ENCODE assay signal across 1 cellular context in the genomic region with DNA sequence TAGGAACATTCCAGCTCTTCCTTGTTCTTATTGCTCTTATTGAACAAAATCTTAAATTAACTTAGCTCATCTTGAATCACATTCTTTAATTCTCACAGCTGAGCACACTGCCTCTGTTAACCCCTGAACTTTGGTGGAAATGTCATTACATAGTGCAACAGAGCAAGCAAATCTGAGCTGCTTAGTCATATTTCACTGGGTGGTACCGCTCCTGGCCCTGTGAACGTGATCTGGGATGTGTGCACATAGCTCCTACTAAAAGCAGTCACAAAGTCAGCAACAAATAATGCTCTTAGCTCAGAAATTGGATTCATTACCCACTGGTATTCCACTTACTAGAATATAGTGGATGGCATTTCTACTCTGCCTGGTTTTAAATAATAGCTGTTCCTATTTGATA.
TF ChIP-seq lines count a peak whose summit lies in the region.

No MANE protein-coding gene starts in this region.

TF ChIP-seq in HepG2, 621 proteins besides CTCF, POLR2A, EP300 and RAD21:
- TF ChIP-seq, protein P1, sequence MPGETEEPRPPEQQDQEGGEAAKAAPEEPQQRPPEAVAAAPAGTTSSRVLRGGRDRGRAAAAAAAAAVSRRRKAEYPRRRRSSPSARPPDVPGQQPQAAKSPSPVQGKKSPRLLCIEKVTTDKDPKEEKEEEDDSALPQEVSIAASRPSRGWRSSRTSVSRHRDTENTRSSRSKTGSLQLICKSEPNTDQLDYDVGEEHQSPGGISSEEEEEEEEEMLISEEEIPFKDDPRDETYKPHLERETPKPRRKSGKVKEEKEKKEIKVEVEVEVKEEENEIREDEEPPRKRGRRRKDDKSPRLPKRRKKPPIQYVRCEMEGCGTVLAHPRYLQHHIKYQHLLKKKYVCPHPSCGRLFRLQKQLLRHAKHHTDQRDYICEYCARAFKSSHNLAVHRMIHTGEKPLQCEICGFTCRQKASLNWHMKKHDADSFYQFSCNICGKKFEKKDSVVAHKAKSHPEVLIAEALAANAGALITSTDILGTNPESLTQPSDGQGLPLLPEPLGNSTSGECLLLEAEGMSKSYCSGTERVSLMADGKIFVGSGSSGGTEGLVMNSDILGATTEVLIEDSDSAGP (CRISPR knock-in tag; IDR thresholded peaks at IDR 0.05; ENCODE audit: borderline replicate concordance) = no peak
- TF ChIP-seq ETV6 (CRISPR knock-in tag; conservative IDR thresholded peaks at IDR 0.05) (no peak), TCF7L2 (IDR thresholded peaks at IDR 0.05; ENCODE audit: low read depth, low read length) (no peak), ZNF749 (CRISPR knock-in tag; IDR thresholded peaks at IDR 0.05; ENCODE audit: borderline replicate concordance) (no peak), ZNF260 (CRISPR knock-in tag; IDR thresholded peaks at IDR 0.05; ENCODE audit: borderline replicate concordance, low read depth) (no peak), ATF7 (IDR thresholded peaks at IDR 0.05) (no peak), ATF7 (CRISPR knock-in tag; IDR thresholded peaks at IDR 0.05) (no peak), ERF (CRISPR knock-in tag; IDR thresholded peaks at IDR 0.05) (no peak), DNMT3B (CRISPR knock-in tag; conservative IDR thresholded peaks at IDR 0.05) (no peak), SOX6 (IDR thresholded peaks at IDR 0.05) (no peak), SOX6 (CRISPR knock-in tag; IDR thresholded peaks at IDR 0.05) (no peak), ZNF563 (CRISPR knock-in tag; IDR thresholded peaks at IDR 0.05) (no peak), TEAD2 (CRISPR knock-in tag; IDR thresholded peaks at IDR 0.05) (no peak)
